2 cellular contexts compared by ENCODE assay signal in genomic region chr15:73959012-73959581, GRCh38.
TF ChIP-seq lines count a peak whose summit lies in the region.

No MANE protein-coding gene starts in this region.

TF ChIP-seq in SK-N-SH, 30 proteins besides CTCF, POLR2A, EP300 and RAD21:
- no peak for TF ChIP-seq MEF2A (IDR thresholded peaks at IDR 0.05; ENCODE audit: borderline replicate concordance, low read depth)
- TF ChIP-seq IRF3 (IDR thresholded peaks at IDR 0.05; ENCODE audit: low read depth, low read length): no peak
- peak; percentile 83 for TF ChIP-seq PBX3 (IDR thresholded peaks at IDR 0.05)
- no peak for TF ChIP-seq POLR2AphosphoS5 (IDR thresholded peaks at IDR 0.05; ENCODE audit: low read depth, low read length)
- TF ChIP-seq GATA2 (CRISPR knock-in tag; IDR thresholded peaks at IDR 0.05): no peak
- no peak for TF ChIP-seq NRF1 (IDR thresholded peaks at IDR 0.05; ENCODE audit: low read depth, low read length)
- TF ChIP-seq GABPA (IDR thresholded peaks at IDR 0.05; ENCODE audit: low read depth): no peak
- no peak for TF ChIP-seq CHD2 (IDR thresholded peaks at IDR 0.05; ENCODE audit: low read length, partially characterized antibody)
- no peak for TF ChIP-seq RFX5 (IDR thresholded peaks at IDR 0.05; ENCODE audit: low read length)
- peak; percentile 55; the same call in 1 of the 2 replicates for TF ChIP-seq RCOR1 (IDR thresholded peaks at IDR 0.05; ENCODE audit: low read length)
- TF ChIP-seq TCF12 (IDR thresholded peaks at IDR 0.05): peak; percentile 69
- TF ChIP-seq FOSL2 (IDR thresholded peaks at IDR 0.05; ENCODE audit: borderline replicate concordance, low read depth): peak; percentile 10; the same call in 1 of the 2 replicates
- peak; percentile 20; the same call in 1 of the 2 replicates for TF ChIP-seq NFIC (IDR thresholded peaks at IDR 0.05; ENCODE audit: borderline replicate concordance)
TF ChIP-seq in SK-N-SH: peak in this region for 5.

TF ChIP-seq in endothelial cell of umbilical vein, 7 proteins besides CTCF, POLR2A, EP300 and RAD21:
- TF ChIP-seq MAX (IDR thresholded peaks at IDR 0.05; ENCODE audit: insufficient read depth, insufficient read length) (no peak), EZH2 (IDR thresholded peaks at IDR 0.05; ENCODE audit: borderline replicate concordance, low read depth, low read length, severe bottlenecking) (no peak), JUN (IDR thresholded peaks at IDR 0.05; ENCODE audit: borderline replicate concordance, insufficient read depth, insufficient read length, low read depth) (no peak), MYC (IDR thresholded peaks at IDR 0.05; ENCODE audit: low read depth, low read length) (no peak), FOS (IDR thresholded peaks at IDR 0.05; ENCODE audit: borderline replicate concordance, insufficient read depth, low read length) (no peak), POLR2AphosphoS5 (IDR thresholded peaks at IDR 0.05; ENCODE audit: insufficient read depth, low read depth, low read length) (no peak), GATA2 (IDR thresholded peaks at IDR 0.05; ENCODE audit: insufficient read depth, insufficient read length, low read depth, low read length) (no peak)
